In the genomic region with DNA sequence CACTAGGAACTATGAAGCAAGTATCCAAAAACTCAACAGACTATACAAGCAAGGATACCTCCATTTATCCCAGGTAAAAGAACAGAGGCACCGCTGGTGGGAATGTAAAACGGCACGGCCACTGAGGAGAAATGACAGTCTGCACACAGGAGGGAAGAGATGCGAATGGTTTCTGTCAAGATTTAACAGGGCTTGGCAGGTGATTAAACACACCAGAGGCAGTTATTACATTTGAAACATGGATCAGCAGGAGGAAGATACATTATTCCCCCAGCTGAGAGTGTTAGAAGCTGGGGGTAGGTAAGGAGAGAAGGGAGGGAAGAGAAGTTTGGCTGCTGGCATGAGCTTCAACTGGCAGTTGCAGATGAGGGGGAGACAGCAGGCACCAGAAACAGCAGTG, we compare ENCODE assay signal across 32 cellular contexts. TPM values are rescaled to one million over a fixed set of nuclear protein-coding genes. Genes with fewer than 3 reads are reported as not detected.
"Had no signal": no experiment of that assay in that cellular context is flagged by ENCODE, and none has a peak within 500 bp of the region (broad histone marks: within the 10 kb centered on the region; RNA-seq: fewer than 3 reads in every experiment).

No MANE protein-coding gene starts in this region.

- ATAC-seq: activated naive CD4-positive, alpha-beta T cell treated with anti-CD3 and anti-CD28 coated beads, Interleukin-2, amount 50 U/mL, for 72 hours; activated naive CD8-positive, alpha-beta T cell treated with anti-CD3 and anti-CD28 coated beads, Interleukin-2, amount 50 U/mL, for 24 hours; body of pancreas; K562; Panc1; Right ventricle myocardium inferior; WTC11 had no signal

- H3K27ac Mint-ChIP-seq: activated CD4-positive, alpha-beta memory T cell treated with anti-CD3 and anti-CD28 coated beads for 36 hours; activated naive CD8-positive, alpha-beta T cell treated with anti-CD3 and anti-CD28 coated beads, Interleukin-2, amount 50 U/mL, for 24 hours; activated T-helper 1 cell treated with anti-CD3 and anti-CD28 coated beads, Interleukin-12 subunit alpha, Interleukin-12 subunit beta, Interleukin-2, Interleukin-4 antibody, amounts not matched to agents 30 ng/mL and 10 ng/mL and 1 ng/mL, durations not matched to agents 14 hours and 24 hours and 36 hours; WTC11 had no signal

- H3K4me3 Mint-ChIP-seq: activated CD4-positive, alpha-beta memory T cell treated with anti-CD3 and anti-CD28 coated beads for 36 hours; activated naive CD8-positive, alpha-beta T cell treated with anti-CD3 and anti-CD28 coated beads, Interleukin-2, amount 50 U/mL, for 24 hours; activated T-helper 1 cell treated with anti-CD3 and anti-CD28 coated beads, Interleukin-12 subunit alpha, Interleukin-12 subunit beta, Interleukin-2, Interleukin-4 antibody, amounts not matched to agents 30 ng/mL and 10 ng/mL and 1 ng/mL, durations not matched to agents 14 hours and 24 hours and 36 hours; WTC11 had no signal

- H3K9me3 Mint-ChIP-seq: activated CD4-positive, alpha-beta memory T cell treated with anti-CD3 and anti-CD28 coated beads for 36 hours; activated naive CD4-positive, alpha-beta T cell treated with anti-CD3 and anti-CD28 coated beads, Interleukin-2, amount 50 U/mL, for 72 hours; activated naive CD8-positive, alpha-beta T cell treated with anti-CD3 and anti-CD28 coated beads, Interleukin-2, amount 50 U/mL, for 24 hours; activated T-helper 1 cell treated with anti-CD3 and anti-CD28 coated beads, Interleukin-12 subunit alpha, Interleukin-12 subunit beta, Interleukin-2, Interleukin-4 antibody, amounts not matched to agents 30 ng/mL and 10 ng/mL and 1 ng/mL, durations not matched to agents 14 hours and 24 hours and 36 hours; WTC11 had no signal

- H3K27ac ChIP-seq: ascending aorta, body of pancreas had no signal

- H3K4me1 Mint-ChIP-seq: WTC11 had no signal

- H3K9me3 ChIP-seq: ascending aorta, body of pancreas, SK-N-SH had no signal

- H3K27me3 Mint-ChIP-seq: activated CD4-positive, alpha-beta memory T cell treated with anti-CD3 and anti-CD28 coated beads for 36 hours; activated naive CD8-positive, alpha-beta T cell treated with anti-CD3 and anti-CD28 coated beads, Interleukin-2, amount 50 U/mL, for 24 hours had no signal

- DNase-seq: activated CD4-positive, alpha-beta memory T cell treated with anti-CD3 and anti-CD28 coated beads for 36 hours; activated CD4-positive, alpha-beta T cell treated with anti-CD3 and anti-CD28 coated beads for 48 hours; activated CD4-positive, CD25-positive, alpha-beta regulatory T cell treated with anti-CD3 and anti-CD28 coated beads, Interleukin-2, amount 50 U/mL, for 72 hours; activated CD8-positive, alpha-beta memory T cell treated with anti-CD3 and anti-CD28 coated beads, Interleukin-2, amount 50 U/mL, for 4 hours; activated effector memory CD4-positive, alpha-beta T cell treated with anti-CD3 and anti-CD28 coated beads, Interleukin-2, amount 50 U/mL, for 16 hours; activated naive CD4-positive, alpha-beta T cell treated with Interleukin-2 at 50 U/mL for 16 hours; activated naive CD8-positive, alpha-beta T cell treated with anti-CD3 and anti-CD28 coated beads, Interleukin-2, amount 50 U/mL, for 24 hours; amniotic stem cell; body of pancreas; central memory CD4-positive, alpha-beta T cell; Karpas-422; MM.1S; NCI-H1105; NCI-H1436; NCI-H1694 treated with DMSO at 0.1 percent for 48 hours; NCI-H2029 treated with DMSO at 0.1 percent for 48 hours; NCI-H345; NCI-H510A; NCI-H69; NK-92 treated with Interleukin-12 subunit alpha and Interleukin-12 subunit beta, amount 100 ng/mL, for 24 hours; OCI-M1; RPMI8226; SK-N-SH had no signal

- H3K4me3 ChIP-seq: ascending aorta, body of pancreas, K562 had no signal

- H3K9ac ChIP-seq: SK-N-SH had no signal

- H3K4me1 ChIP-seq: ascending aorta, body of pancreas had no signal

- H3K4me2 ChIP-seq: SK-N-SH had no signal

- FAIRE-seq: bronchial epithelial cell, K562 had no signal

- H3K27me3 ChIP-seq: ascending aorta, body of pancreas had no signal

RNA-seq across cellular contexts. Expression of gene SLC25A18, which starts 35.0 kb away (rescaled TPM):
- total RNA-seq: activated CD4-positive, alpha-beta memory T cell treated with anti-CD3 and anti-CD28 coated beads for 36 hours; activated naive CD4-positive, alpha-beta T cell treated with anti-CD3 and anti-CD28 coated beads, Interleukin-2, amount 50 U/mL, for 72 hours; activated T-helper 1 cell treated with anti-CD3 and anti-CD28 coated beads, Interleukin-12 subunit alpha, Interleukin-12 subunit beta, Interleukin-2, Interleukin-4 antibody, amounts not matched to agents 30 ng/mL and 10 ng/mL and 1 ng/mL, durations not matched to agents 14 hours and 24 hours and 36 hours; ascending aorta; bronchial epithelial cell; K562; T-helper 1 cell treated with Interleukin-12 subunit alpha and Interleukin-12 subunit beta and Interleukin-4 antibody, amounts not matched to agents 30 ng/mL and 1 ng/mL, for 36 hours had no signal
